ENCODE assay signal across 8 cellular contexts in genomic region chr9:123081824-123082223, GRCh38. TPM values are rescaled to one million over a fixed set of nuclear protein-coding genes. Genes with fewer than 3 reads are reported as not detected.
DNase-seq lines count a peak whose midpoint lies in the region; ATAC-seq and TF ChIP-seq lines count a peak whose summit lies in the region.

No MANE protein-coding gene starts in this region.

- no peak for DNase-seq in AG09309 (ENCODE audit: low read depth)
- no peak for DNase-seq in GM10266 (ENCODE audit: extremely low spot score)
- DNase-seq in OCI-M1 (lab: John Stamatoyannopoulos, UW), result peak; percentile 66
- no peak for DNase-seq in coronary artery (ENCODE audit: low spot score)
- peak; percentile 64 for DNase-seq in myocyte (ENCODE audit: low read depth)
- DNase-seq in cortex of kidney (lab: John Stamatoyannopoulos, UW), result no peak

- ATAC-seq in HG02973 (IDR thresholded peaks at IDR 0.05; ENCODE audit: unreplicated experiment) (no peak), GM18861 (IDR thresholded peaks at IDR 0.05; ENCODE audit: unreplicated experiment) (no peak)

- TF ChIP-seq CTCF in AG09309 (IDR thresholded peaks at IDR 0.05; ENCODE audit: control insufficient read depth, insufficient read depth, low read depth, low read length, missing control alignments) (peak; percentile 63), GM10266 (IDR thresholded peaks at IDR 0.05; ENCODE audit: control insufficient read depth, insufficient read depth, low read depth, missing control alignments) (peak; percentile 61), coronary artery (IDR thresholded peaks at IDR 0.05) (peak; percentile 49)

- H3K27ac ChIP-seq in coronary artery, result no peak overlapping the region

- no peak overlapping the region for H3K4me3 ChIP-seq in AG09309 (ENCODE audit: control insufficient read depth, low read depth, low read length)
- H3K4me3 ChIP-seq in coronary artery, result no peak overlapping the region

RNA-seq across cellular contexts. Expression of gene GPR21, which starts 48.4 kb away (rescaled TPM):
- 0.42 TPM in 1 of 2 replicates, not detected in the other for total RNA-seq in myocyte
- polyA plus RNA-seq in myocyte (2012), result 0.25 TPM

Comparison
In these comparisons a context has a peak if more than half of its experiments do, and no peak if none do; other contexts are left out.
1. DNase-seq: peak in OCI-M1 (single experiment) and myocyte (single experiment); none in AG09309 (single experiment), GM10266 (single experiment), coronary artery (single experiment) and cortex of kidney (single experiment).
2. Peak in every context shown above with its lines, with median percentiles within 50 percentile points of each other: CTCF ChIP-seq.